8 cellular contexts compared by ENCODE assay signal in genomic region chr11:65013692-65014145, GRCh38. TPM values are rescaled to one million over a fixed set of nuclear protein-coding genes. Genes with fewer than 3 reads are reported as not detected.
DNase-seq lines count a peak whose midpoint lies in the region; ATAC-seq and TF ChIP-seq lines count a peak whose summit lies in the region.

No MANE protein-coding gene starts in this region.

- peak; percentile 64 for TF ChIP-seq CTCF in KMS-11 (conservative IDR thresholded peaks at IDR 0.05; ENCODE audit: low read depth, low read length)

- peak overlapping the region; percentile 94 for H3K4ac ChIP-seq in trophoblast cell (ENCODE audit: low read depth, low read length)

- ATAC-seq in GM21737 (IDR thresholded peaks at IDR 0.05; ENCODE audit: unreplicated experiment) = peak; percentile 64

- H4K20me1 ChIP-seq in KMS-11 (ENCODE audit: insufficient read depth) = no peaks in the 10 kb centered on the region

- peak overlapping the region; percentile 79 for H2BK12ac ChIP-seq in trophoblast cell (ENCODE audit: low read length)

- H3K14ac ChIP-seq in trophoblast cell (ENCODE audit: low read length) = peak overlapping the region; percentile 100

- H3K9me3 ChIP-seq in SJCRH30 (replicated peaks) = no peaks in the 10 kb centered on the region
- H3K9me3 ChIP-seq in trophoblast cell (ENCODE audit: insufficient read depth, low read depth, low read length) = no peaks in the 10 kb centered on the region

- H3K4me2 ChIP-seq in KMS-11 = peak overlapping the region; percentile 83
- H3K4me2 ChIP-seq in trophoblast cell (ENCODE audit: low read length) = peak overlapping the region; percentile 87

- peak overlapping the region; percentile 86 for H2BK5ac ChIP-seq in trophoblast cell (ENCODE audit: low read depth, low read length, poor library complexity)

- H3K9ac ChIP-seq in KMS-11 = peak overlapping the region; percentile 90
- peak overlapping the region; percentile 78 for H3K9ac ChIP-seq in trophoblast cell (ENCODE audit: low read length)

- H3K79me1 ChIP-seq in trophoblast cell (ENCODE audit: low read length) = peaks cover 8% of the 10 kb centered on the region

- WGBS in trophoblast cell (ENCODE audit: extremely low coverage, insufficient coverage, insufficient read length) = no CpG with 5 or more reads among the region's 37 CpGs

- H3K79me2 ChIP-seq in KMS-11 (ENCODE audit: insufficient read depth, low read depth) (peaks cover 7% of the 10 kb centered on the region; the same call in 1 of the 2 replicates), trophoblast cell (ENCODE audit: control insufficient read depth, insufficient read depth, low read length, poor library complexity) (peaks cover 9% of the 10 kb centered on the region)

- DNase-seq in ELR (ENCODE audit: low read depth) (peak; percentile 93), SJCRH30 (peak; percentile 93), cardiac septum (ENCODE audit: low spot score) (peak; percentile 96), trophoblast cell (peak; percentile 77 to 86), ureter (ENCODE audit: low spot score) (peak; percentile 94)
- DNase-seq in activated naive CD8-positive, alpha-beta T cell treated with anti-CD3 and anti-CD28 coated beads, Interleukin-2, amount 50 U/mL, for 16 hours (ENCODE audit: low read depth, low spot score) = peak; percentile 75

- peak overlapping the region; percentile 95 for H3K27ac ChIP-seq in KMS-11
- peak overlapping the region; percentile 87 for H3K27ac ChIP-seq in SJCRH30
- H3K27ac ChIP-seq in trophoblast cell (ENCODE audit: low read depth, low read length) = peak overlapping the region; percentile 94

- peak overlapping the region; percentile 88 for H2AK5ac ChIP-seq in trophoblast cell (ENCODE audit: low read length)

- peak overlapping the region; percentile 98 for H4K91ac ChIP-seq in trophoblast cell (ENCODE audit: low read depth, low read length)

- peak overlapping the region; percentile 97 for H2BK120ac ChIP-seq in trophoblast cell (ENCODE audit: insufficient read depth, low read length, poor library complexity)

- no peaks in the 10 kb centered on the region for H3K36me3 ChIP-seq in KMS-11 (ENCODE audit: insufficient read depth)
- 0 out of 2 replicates have a peak, but pooled peaks cover 2% of the 10 kb centered on the region for H3K36me3 ChIP-seq in SJCRH30
- H3K36me3 ChIP-seq in trophoblast cell (ENCODE audit: control insufficient read depth in 1 of 2, insufficient read depth in 2 of 2, low read length in 2 of 2) = peaks cover 8 to 9% of the 10 kb centered on the region in 2 experiments

- peak overlapping the region; percentile 89 for H2AFZ ChIP-seq in KMS-11 (ENCODE audit: low read depth)
- H2AFZ ChIP-seq in trophoblast cell (ENCODE audit: insufficient read depth, low read length, poor library complexity) = peak overlapping the region; percentile 100

- H3K4me1 ChIP-seq in KMS-11 (ENCODE audit: low read depth, poor library complexity, severe bottlenecking) = peaks cover 15% of the 10 kb centered on the region
- H3K4me1 ChIP-seq in SJCRH30 = no peaks in the 10 kb centered on the region
- peaks cover 4 to 6% of the 10 kb centered on the region in 2 experiments for H3K4me1 ChIP-seq in trophoblast cell (ENCODE audit: control insufficient read depth in 1 of 2, insufficient read depth in 2 of 2, low read length in 2 of 2)

- peak overlapping the region; percentile 100 for H4K12ac ChIP-seq in trophoblast cell (ENCODE audit: low read depth, low read length)

- intact Hi-C loops in cardiac septum (cut with DNase I) = loop anchor here (5.0 kb wide), 3 partner anchors 86 to 166 kb away; partner anchors contain the start of gene ZNHIT2

- peak overlapping the region; percentile 99 for H3K18ac ChIP-seq in trophoblast cell (ENCODE audit: low read length)

- H3K4me3 ChIP-seq in KMS-11 (IDR thresholded peaks at IDR 0.05; ENCODE audit: insufficient read depth, low read depth, low read length) (no peak overlapping the region), SJCRH30 (peak overlapping the region; percentile 77), trophoblast cell (ENCODE audit: low read depth, low read length) (peak overlapping the region; percentile 82)

- H3K27me3 ChIP-seq in KMS-11 (ENCODE audit: insufficient read depth, low read depth) (no peaks in the 10 kb centered on the region), SJCRH30 (no peaks in the 10 kb centered on the region), trophoblast cell (ENCODE audit: insufficient read depth, low read length) (no peaks in the 10 kb centered on the region)

- H3K23ac ChIP-seq in trophoblast cell (ENCODE audit: low read length) = no peak overlapping the region

- peak overlapping the region; percentile 100 for H4K8ac ChIP-seq in trophoblast cell (ENCODE audit: low read depth, low read length)

RNA-seq across cellular contexts. Expression of gene ARL2, which starts 0.2 kb away (rescaled TPM):
- 80.9 and 94.8 TPM in 2 replicates for total RNA-seq in SJCRH30 (2014; rRNA removed; shearing (Covaris generic))
- total RNA-seq in cardiac septum (120 TPM), ureter (78.1 TPM)
- polyA plus RNA-seq in trophoblast cell (2013) = 81.8 and 87.0 TPM in 2 replicates

RNA-seq across cellular contexts. Expression of gene SNX15, which starts 13.5 kb away (rescaled TPM):
- 13.8 and 14.8 TPM in 2 replicates for total RNA-seq in SJCRH30 (2014; rRNA removed; shearing (Covaris generic))
- total RNA-seq in cardiac septum = 17.0 TPM
- 14.6 and 14.9 TPM in 2 replicates for polyA plus RNA-seq in trophoblast cell (2013)
- total RNA-seq in ureter = 17.6 TPM

RNA-seq across cellular contexts. Expression of gene BATF2, which starts 16.9 kb away (rescaled TPM):
- total RNA-seq in SJCRH30 (2014; rRNA removed; shearing (Covaris generic)) = 0.43 and 0.51 TPM in 2 replicates
- total RNA-seq in cardiac septum = 0.70 TPM
- 0.03 TPM in 1 of 2 replicates, not detected in the other for polyA plus RNA-seq in trophoblast cell (2013)
- total RNA-seq in ureter = 4.6 TPM

RNA-seq across cellular contexts. Expression of gene SAC3D1, which starts 27.3 kb away (rescaled TPM):
- total RNA-seq in SJCRH30 (2014; rRNA removed; shearing (Covaris generic)) = 15.0 TPM in 2 replicates
- total RNA-seq in cardiac septum (5.0 TPM), ureter (4.5 TPM)
- polyA plus RNA-seq in trophoblast cell (2013) = 12.0 TPM in 2 replicates

RNA-seq across cellular contexts. Expression of gene MAJIN, which starts 41.8 kb away (rescaled TPM):
- not detected in 2 replicates for total RNA-seq in SJCRH30 (2014; rRNA removed; shearing (Covaris generic))
- total RNA-seq in cardiac septum (not detected), ureter (not detected)
- not detected in 2 replicates for polyA plus RNA-seq in trophoblast cell (2013)
